1 cellular context compared by ENCODE assay signal in the genomic region with DNA sequence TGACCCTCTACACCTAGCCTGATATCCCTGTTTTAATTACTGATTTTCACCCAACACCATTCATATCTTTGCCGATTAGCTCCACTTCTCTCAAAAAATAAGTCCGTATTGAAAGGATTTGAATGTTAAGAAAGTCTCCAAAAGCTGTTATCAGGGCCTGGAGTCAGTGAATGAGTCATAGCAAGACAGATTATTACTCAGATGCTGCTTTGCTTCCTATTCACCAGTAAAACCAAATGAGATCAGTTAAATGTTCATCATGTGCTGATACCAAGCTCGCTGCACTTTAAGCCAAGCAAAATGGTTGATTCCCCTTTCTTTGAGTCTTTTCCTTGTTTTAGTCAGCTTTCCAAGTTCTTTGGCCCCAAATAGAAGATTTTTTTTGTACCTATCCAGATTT.
TF ChIP-seq lines count a peak whose summit lies in the region.

No MANE protein-coding gene starts in this region.

TF ChIP-seq in IMR-90, 13 proteins besides CTCF, POLR2A, EP300 and RAD21:
- TF ChIP-seq BHLHE40 (IDR thresholded peaks at IDR 0.05; ENCODE audit: low read depth, low read length) (0 out of 2 replicates have a peak, but pooled peaks have one; percentile 6), FOS (IDR thresholded peaks at IDR 0.05; ENCODE audit: low read depth, low read length) (peak; percentile 63; the same call in 1 of the 2 replicates), MXI1 (IDR thresholded peaks at IDR 0.05; ENCODE audit: borderline replicate concordance, low read depth, low read length) (no peak), NFE2L2 (IDR thresholded peaks at IDR 0.05; ENCODE audit: low read depth, low read length) (no peak)
